Comparison of ENCODE assay signal across 8 cellular contexts in genomic region chr17:32998111-32998892, GRCh38. TPM values are rescaled to one million over a fixed set of nuclear protein-coding genes. Genes with fewer than 3 reads are reported as not detected.
A peak's percentile ranks its signal among the peaks of the same experiment; 100 is the strongest.
DNase-seq lines count a peak whose midpoint lies in the region; ATAC-seq lines count a peak whose summit lies in the region.

No MANE protein-coding gene starts in this region.

- H3K4me3 ChIP-seq in BLaER1 = no peak overlapping the region

- H3K4me1 Mint-ChIP-seq in activated CD8-positive, alpha-beta T cell treated with anti-CD3 and anti-CD28 coated beads, Interleukin-2, amount 10 ng/mL, durations not matched to agents 7 days and 5 days (ENCODE audit: low read depth) = peaks cover 4% of the 10 kb centered on the region

- POLR2A ChIA-PET in activated CD8-positive, alpha-beta T cell treated with anti-CD3 and anti-CD28 coated beads, Interleukin-2, amount 10 ng/mL, durations not matched to agents 7 days and 5 days (lab: Charles Lee) = no interaction called here

- peaks cover 17% of the 10 kb centered on the region for H3K27me3 Mint-ChIP-seq in activated CD8-positive, alpha-beta T cell treated with anti-CD3 and anti-CD28 coated beads, Interleukin-2, amount 10 ng/mL, durations not matched to agents 7 days and 5 days (ENCODE audit: low read depth)

- no peaks in the 10 kb centered on the region for H3K36me3 Mint-ChIP-seq in activated CD8-positive, alpha-beta T cell treated with anti-CD3 and anti-CD28 coated beads, Interleukin-2, amount 10 ng/mL, durations not matched to agents 7 days and 5 days (ENCODE audit: low read depth)

- no peak overlapping the region for H3K27ac Mint-ChIP-seq in activated CD8-positive, alpha-beta T cell treated with anti-CD3 and anti-CD28 coated beads, Interleukin-2, amount 10 ng/mL, durations not matched to agents 7 days and 5 days

- no peak overlapping the region for H3K4me3 Mint-ChIP-seq in activated CD8-positive, alpha-beta T cell treated with anti-CD3 and anti-CD28 coated beads, Interleukin-2, amount 10 ng/mL, durations not matched to agents 7 days and 5 days

- peak; percentile 81 for ATAC-seq in activated CD8-positive, alpha-beta T cell treated with anti-CD3 and anti-CD28 coated beads, Interleukin-2, amount 10 ng/mL, durations not matched to agents 7 days and 5 days
- ATAC-seq in HG03457 (IDR thresholded peaks at IDR 0.05; ENCODE audit: unreplicated experiment) = no peak

- DNase-seq in HCEC 1CT = peak; percentile 48
- peak; percentile 5 for DNase-seq in NCI-H526 treated with DMSO at 0.1 percent for 48 hours (lab: John Stamatoyannopoulos, UW)
- DNase-seq in activated CD8-positive, alpha-beta T cell treated with anti-CD3 and anti-CD28 coated beads, Interleukin-2, amount 10 ng/mL, durations not matched to agents 7 days and 5 days = peak; percentile 81
- DNase-seq in effector CD8-positive, alpha-beta T cell (lab: John Stamatoyannopoulos, UW) = peak; percentile 59
- DNase-seq in lung microvascular endothelial cell (ENCODE audit: low read depth in 2 of 2) = peak; percentile 60 to 71
- peak; percentile 64 for DNase-seq in stimulated activated CD8-positive, alpha-beta memory T cell treated with anti-CD3 and anti-CD28 coated beads, Interleukin-12 subunit alpha, Interleukin-12 subunit beta, amount 100 ng/mL, for 1 hour (ENCODE audit: low read depth)

- H3K9me3 Mint-ChIP-seq in activated CD8-positive, alpha-beta T cell treated with anti-CD3 and anti-CD28 coated beads, Interleukin-2, amount 10 ng/mL, durations not matched to agents 7 days and 5 days (ENCODE audit: insufficient read depth) = no peaks in the 10 kb centered on the region

- no peak overlapping the region for H3K27ac ChIP-seq in BLaER1

- peaks cover 7% of the 10 kb centered on the region for H3K4me1 ChIP-seq in BLaER1

- peak overlapping the region; percentile 34 for H3K4me2 ChIP-seq in BLaER1

- CTCF ChIA-PET in activated CD8-positive, alpha-beta T cell treated with anti-CD3 and anti-CD28 coated beads, Interleukin-2, amount 10 ng/mL, durations not matched to agents 7 days and 5 days (lab: Charles Lee) = interaction anchor here (0.6 to 2.5 kb wide), 16 partner anchors 12 to 228 kb away, joined by 3 to 21 read pairs (median 4); no protein-coding TSS in a partner anchor

- H3K27me3 ChIP-seq in BLaER1 = no peaks in the 10 kb centered on the region

- no peaks in the 10 kb centered on the region for H3K9me3 ChIP-seq in BLaER1

- H3K9ac ChIP-seq in BLaER1 = no peak overlapping the region

- no peaks in the 10 kb centered on the region for H4K20me1 ChIP-seq in BLaER1

- H3K36me3 ChIP-seq in BLaER1 = no peaks in the 10 kb centered on the region

RNA-seq across cellular contexts. Expression of gene SPACA3, which starts 6.7 kb away (rescaled TPM):
- total RNA-seq in activated CD8-positive, alpha-beta T cell treated with anti-CD3 and anti-CD28 coated beads, Interleukin-2, amount 10 ng/mL, durations not matched to agents 7 days and 5 days = not detected
- total RNA-seq in lung microvascular endothelial cell = not detected in 2 replicates

Comparison
In these comparisons a context has a peak if more than half of its experiments do, and no peak if none do; other contexts are left out.
1. DNase-seq: peak in every context shown above with its lines; median percentile 81 in activated CD8-positive, alpha-beta T cell treated with anti-CD3 and anti-CD28 coated beads, Interleukin-2, amount 10 ng/mL, durations not matched to agents 7 days and 5 days; 66 in lung microvascular endothelial cell; 64 in stimulated activated CD8-positive, alpha-beta memory T cell treated with anti-CD3 and anti-CD28 coated beads, Interleukin-12 subunit alpha, Interleukin-12 subunit beta, amount 100 ng/mL, for 1 hour; 59 in effector CD8-positive, alpha-beta T cell; 48 in HCEC 1CT; 5 in NCI-H526 treated with DMSO at 0.1 percent for 48 hours.